ENCODE assay signal across 8 cellular contexts in the genomic region with DNA sequence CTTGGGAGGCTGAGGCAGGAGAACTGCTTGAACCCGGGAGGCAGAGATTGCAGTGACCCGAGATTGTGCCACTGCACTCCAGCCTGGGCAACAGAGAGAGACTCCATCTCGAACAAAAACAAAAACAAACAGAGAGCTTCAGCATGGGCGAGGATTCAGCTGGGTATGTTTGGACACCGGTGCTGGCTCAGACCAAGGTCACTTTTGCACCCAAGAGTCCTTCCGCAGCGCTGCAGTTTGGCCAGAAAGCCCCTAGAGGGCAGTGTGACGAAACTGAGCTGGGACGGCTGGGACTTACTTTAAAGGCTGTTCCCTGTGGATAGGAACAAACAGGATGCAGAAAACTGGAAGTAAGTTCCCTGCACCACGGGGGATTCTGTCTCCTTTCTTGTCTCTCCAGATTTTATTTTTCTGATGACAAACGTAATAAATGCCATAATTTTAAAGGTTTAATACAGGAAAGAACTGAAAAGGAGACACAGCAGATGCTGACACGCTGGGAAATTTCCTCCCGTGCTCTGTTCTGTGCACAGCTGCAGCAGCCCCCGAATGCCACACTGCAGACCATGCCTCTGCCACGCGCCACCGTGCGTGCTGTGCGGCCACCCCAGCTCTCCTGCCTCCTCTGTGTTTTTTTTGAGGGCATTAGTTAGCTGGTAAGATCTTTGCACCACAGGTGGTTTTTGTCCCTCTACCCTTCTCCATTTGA. TPM values are rescaled to one million over a fixed set of nuclear protein-coding genes. Genes with fewer than 3 reads are reported as not detected.
DNase-seq lines count a peak whose midpoint lies in the region; ATAC-seq, FAIRE-seq and TF ChIP-seq lines count a peak whose summit lies in the region.

No MANE protein-coding gene starts in this region.

- no peaks in the 10 kb centered on the region for H3K27me3 Mint-ChIP-seq in activated naive CD8-positive, alpha-beta T cell treated with anti-CD3 and anti-CD28 coated beads, Interleukin-2, amount 10 ng/mL, durations not matched to agents 7 days and 5 days

- H3K4me3 Mint-ChIP-seq in activated naive CD8-positive, alpha-beta T cell treated with anti-CD3 and anti-CD28 coated beads, Interleukin-2, amount 10 ng/mL, durations not matched to agents 7 days and 5 days, result no peak overlapping the region

- no peaks in the 10 kb centered on the region for H4K20me1 ChIP-seq in Loucy (ENCODE audit: insufficient read depth, low read length, poor library complexity, severe bottlenecking)

- H3K27ac ChIP-seq in SK-N-MC (no peak overlapping the region), cardiac muscle cell (no peak overlapping the region), psoas muscle (no peak overlapping the region)

- no peak for FAIRE-seq in urothelium cell line (lab: Jason Lieb, UNC)

- no peaks in the 10 kb centered on the region for H3K4me1 ChIP-seq in Loucy (ENCODE audit: insufficient read depth, low read length, poor library complexity, severe bottlenecking)
- no peaks in the 10 kb centered on the region for H3K4me1 ChIP-seq in cardiac muscle cell (ENCODE audit: low read depth)
- peaks cover 7% of the 10 kb centered on the region for H3K4me1 ChIP-seq in psoas muscle

- H3K4me2 ChIP-seq in Loucy (ENCODE audit: low read depth, low read length, poor library complexity, severe bottlenecking), result no peak overlapping the region

- no peak overlapping the region for H2AFZ ChIP-seq in Loucy (ENCODE audit: low read length)

- 8 to 12% (median 10%) methylated on average over 19 of the region's 19 CpGs for WGBS in psoas muscle, 3 donors

- peaks cover 1% of the 10 kb centered on the region for H3K4me1 Mint-ChIP-seq in activated naive CD8-positive, alpha-beta T cell treated with anti-CD3 and anti-CD28 coated beads, Interleukin-2, amount 10 ng/mL, durations not matched to agents 7 days and 5 days

- H3K36me3 Mint-ChIP-seq in activated naive CD8-positive, alpha-beta T cell treated with anti-CD3 and anti-CD28 coated beads, Interleukin-2, amount 10 ng/mL, durations not matched to agents 7 days and 5 days, result no peaks in the 10 kb centered on the region

- H3K4me3 ChIP-seq in Loucy (ENCODE audit: low read length, poor library complexity, severe bottlenecking), result no peak overlapping the region
- peak overlapping the region; percentile 49 for H3K4me3 ChIP-seq in SK-N-MC
- no peak overlapping the region for H3K4me3 ChIP-seq in cardiac muscle cell
- peak overlapping the region; percentile 16 for H3K4me3 ChIP-seq in psoas muscle

- H3K27ac Mint-ChIP-seq in activated naive CD8-positive, alpha-beta T cell treated with anti-CD3 and anti-CD28 coated beads, Interleukin-2, amount 10 ng/mL, durations not matched to agents 7 days and 5 days, result no peak overlapping the region

- H3K36me3 ChIP-seq in Loucy (ENCODE audit: insufficient read depth, low read length), result peaks cover 6% of the 10 kb centered on the region; the same call in 1 of the 2 replicates
- H3K36me3 ChIP-seq in SK-N-MC (ENCODE audit: insufficient read depth, low read length), result peaks cover 11% of the 10 kb centered on the region
- no peaks in the 10 kb centered on the region for H3K36me3 ChIP-seq in cardiac muscle cell
- peaks cover 0 to 11% of the 10 kb centered on the region in 2 donors for H3K36me3 ChIP-seq in psoas muscle (ENCODE audit: insufficient read depth in 1 of 2, low read depth in 1 of 2)

- H3K27me3 ChIP-seq in Loucy (ENCODE audit: insufficient read depth, low read length, poor library complexity, severe bottlenecking), result no peaks in the 10 kb centered on the region
- H3K27me3 ChIP-seq in cardiac muscle cell, result no peaks in the 10 kb centered on the region
- H3K27me3 ChIP-seq in psoas muscle (ENCODE audit: insufficient read depth in 3 of 3, low read length in 2 of 3), result no peaks in the 10 kb centered on the region

- H3K9me3 ChIP-seq in Loucy (ENCODE audit: insufficient read depth, low read depth, low read length) (no peaks in the 10 kb centered on the region), SK-N-MC (ENCODE audit: low read depth, low read length) (no peaks in the 10 kb centered on the region), cardiac muscle cell (ENCODE audit: low read depth) (no peaks in the 10 kb centered on the region), psoas muscle (no peaks in the 10 kb centered on the region)

- no peaks in the 10 kb centered on the region for H3K9me3 Mint-ChIP-seq in activated naive CD8-positive, alpha-beta T cell treated with anti-CD3 and anti-CD28 coated beads, Interleukin-2, amount 10 ng/mL, durations not matched to agents 7 days and 5 days

- H3K9ac ChIP-seq in Loucy (ENCODE audit: low read depth, low read length, poor library complexity, severe bottlenecking) (no peak overlapping the region), SK-N-MC (ENCODE audit: insufficient read length) (no peak overlapping the region)

- peak; percentile 50 for DNase-seq in DMS153 treated with DMSO at 0.1 percent for 48 hours (lab: John Stamatoyannopoulos, UW; ENCODE audit: unreplicated experiment)
- peak; percentile 32 for DNase-seq in SK-N-MC (ENCODE audit: low read depth, low spot score)
- peak; percentile 73 for DNase-seq in activated naive CD8-positive, alpha-beta T cell treated with anti-CD3 and anti-CD28 coated beads, Interleukin-2, amount 10 ng/mL, durations not matched to agents 7 days and 5 days
- peak; percentile 81 to 83 for DNase-seq in cardiac muscle cell (ENCODE audit: low read depth in 1 of 2, low spot score in 1 of 2)
- DNase-seq in psoas muscle, result peak; percentile 82 to 88
- peak; percentile 78 for DNase-seq in urothelium cell line (ENCODE audit: low spot score)

- H3K9me2 ChIP-seq in Loucy (replicated peaks; ENCODE audit: low read depth, low read length), result no peaks in the 10 kb centered on the region

- TF ChIP-seq CTCF in Loucy (conservative IDR thresholded peaks at IDR 0.05; ENCODE audit: low read length), result peak; percentile 85
- peak; percentile 93 for TF ChIP-seq CTCF in cardiac muscle cell (IDR thresholded peaks at IDR 0.05; ENCODE audit: low read depth, low read length)
- peak; percentile 93 for TF ChIP-seq CTCF in psoas muscle (IDR thresholded peaks at IDR 0.05)

- H3F3A ChIP-seq in Loucy (ENCODE audit: low read depth), result no peaks in the 10 kb centered on the region

- POLR2A ChIA-PET in activated naive CD8-positive, alpha-beta T cell treated with anti-CD3 and anti-CD28 coated beads, Interleukin-2, amount 10 ng/mL, durations not matched to agents 7 days and 5 days (lab: Charles Lee), result interaction anchor here (0.7 kb wide), 1 partner anchor 15 kb away, joined by 3 read pairs; no protein-coding TSS in a partner anchor

- intact Hi-C loops in psoas muscle (cut with DNase I), result loop anchor here in 1 of 2 donors (1.0 kb wide), 1 partner anchor 105 kb away; no protein-coding TSS in a partner anchor

- ATAC-seq in activated naive CD8-positive, alpha-beta T cell treated with anti-CD3 and anti-CD28 coated beads, Interleukin-2, amount 10 ng/mL, durations not matched to agents 7 days and 5 days (ENCODE audit: low read depth), result peak; percentile 79
- peak; percentile 70 to 85 (median 76) for ATAC-seq in psoas muscle
- no peak for ATAC-seq in HG03025 (IDR thresholded peaks at IDR 0.05; ENCODE audit: low FRiP score, unreplicated experiment)

- no peaks in the 10 kb centered on the region for H3K79me2 ChIP-seq in Loucy (ENCODE audit: insufficient read depth, low read length)

RNA-seq across cellular contexts. Expression of gene USP36, which starts 25.2 kb away (rescaled TPM):
- 10 to 100 TPM; 87.8 to 94.3 TPM for total RNA-seq in activated naive CD8-positive, alpha-beta T cell treated with anti-CD3 and anti-CD28 coated beads, Interleukin-2, amount 10 ng/mL, durations not matched to agents 7 days and 5 days
- total RNA-seq in cardiac muscle cell (18.9 and 27.8 TPM in 2 replicates), psoas muscle (10 to 100 TPM; 24.2 to 40.5 (median 28.8) TPM)
- polyA plus RNA-seq in cardiac muscle cell (27.1 and 35.4 TPM in 2 replicates), psoas muscle (10 to 100 TPM; 14.0 to 23.7 (median 20.6) TPM)

RNA-seq across cellular contexts. Expression of gene CEP295NL, which starts 37.2 kb away (rescaled TPM):
- total RNA-seq in activated naive CD8-positive, alpha-beta T cell treated with anti-CD3 and anti-CD28 coated beads, Interleukin-2, amount 10 ng/mL, durations not matched to agents 7 days and 5 days, result under 1 TPM in 1 of 2 experiments, not detected in 1; 0.23 TPM
- total RNA-seq in cardiac muscle cell (0.21 and 0.42 TPM in 2 replicates), psoas muscle (under 1 TPM; 0.19 to 0.52 (median 0.43) TPM)
- polyA plus RNA-seq in cardiac muscle cell (not detected in 2 replicates), psoas muscle (under 1 TPM in 1 of 3 donors, not detected in 2; 0.04 TPM)

RNA-seq across cellular contexts. Expression of gene TIMP2, which starts 59.4 kb away (rescaled TPM):
- 1 to 10 TPM; 5.0 to 6.0 TPM for total RNA-seq in activated naive CD8-positive, alpha-beta T cell treated with anti-CD3 and anti-CD28 coated beads, Interleukin-2, amount 10 ng/mL, durations not matched to agents 7 days and 5 days
- 22.0 and 25.8 TPM in 2 replicates for total RNA-seq in cardiac muscle cell
- polyA plus RNA-seq in cardiac muscle cell, result 4.2 and 5.9 TPM in 2 replicates
- total RNA-seq in psoas muscle, result 10 to 100 TPM; 18.5 to 53.6 (median 25.2) TPM
- 10 to 100 TPM; 10.3 to 12.7 (median 10.6) TPM for polyA plus RNA-seq in psoas muscle

Comparison
In these comparisons a context has a peak if more than half of its experiments do, and no peak if none do; other contexts are left out.
1. DNase-seq: peak in every context shown above with its lines; median percentile 85 in psoas muscle; 82 in cardiac muscle cell; 78 in urothelium cell line; 73 in activated naive CD8-positive, alpha-beta T cell treated with anti-CD3 and anti-CD28 coated beads, Interleukin-2, amount 10 ng/mL, durations not matched to agents 7 days and 5 days; 50 in DMS153 treated with DMSO at 0.1 percent for 48 hours; 32 in SK-N-MC.
2. H3K4me3 ChIP-seq: peak in SK-N-MC (single experiment) and psoas muscle (single experiment); none in Loucy (single experiment) and cardiac muscle cell (single experiment).
3. Peak in every context shown above with its lines, with median percentiles within 50 percentile points of each other: CTCF ChIP-seq.